ENCODE assay signal across 33 cellular contexts in genomic region chr16:12565423-12565822, GRCh38.
DNase-seq lines count a peak whose midpoint lies in the region; ATAC-seq and TF ChIP-seq lines count a peak whose summit lies in the region.
"Had no signal": no experiment of that assay in that cellular context is flagged by ENCODE, and none has a peak within 500 bp of the region (broad histone marks: within the 10 kb centered on the region; RNA-seq: fewer than 3 reads in every experiment).

No MANE protein-coding gene starts in this region.

- no peak overlapping the region for H3K4me3 ChIP-seq in PC-3 (ENCODE audit: low read length)
- H3K4me3 ChIP-seq: dorsolateral prefrontal cortex, esophagus squamous epithelium, heart right ventricle, left ventricle myocardium inferior, right atrium auricular region, suprapubic skin, upper lobe of left lung had no signal

- BruUV-seq in PC-3 (replicated peaks; lab: Mats Ljungman, UMichigan): no TSS peak

- ATAC-seq in activated CD4-positive, alpha-beta T cell treated with anti-CD3 and anti-CD28 coated beads for 36 hours: peak; percentile 88
- ATAC-seq in naive B cell (ENCODE audit: low read depth in 2 of 2) (peak; percentile 45 to 49), HG02642 (IDR thresholded peaks at IDR 0.05; ENCODE audit: poor library complexity, unreplicated experiment) (no peak), PC-3 (no peak)
- ATAC-seq: foreskin keratinocyte, heart right ventricle had no signal

- H3F3A ChIP-seq in PC-3 (ENCODE audit: low read length, unreplicated experiment): no peaks in the 10 kb centered on the region

- intact Hi-C loops in activated CD4-positive, alpha-beta T cell treated with anti-CD3 and anti-CD28 coated beads for 36 hours (cut with DNase I, micrococcal nuclease): no loop called here
- intact Hi-C loops in PC-3 (cut with micrococcal nuclease): no loop called here

- peaks cover 29% of the 10 kb centered on the region for H3K36me3 Mint-ChIP-seq in activated CD4-positive, alpha-beta T cell treated with anti-CD3 and anti-CD28 coated beads for 36 hours (ENCODE audit: low read depth)
- peaks cover 44% of the 10 kb centered on the region for H3K36me3 Mint-ChIP-seq in activated CD4-positive, alpha-beta T cell treated with anti-CD3 and anti-CD28 coated beads, Interleukin-2, amount 10 ng/mL, durations not matched to agents 7 days and 5 days (ENCODE audit: low read depth)
- peaks cover 37 to 42% of the 10 kb centered on the region in 2 donors for H3K36me3 Mint-ChIP-seq in naive B cell

- H3K4me1 ChIP-seq in PC-3 (ENCODE audit: insufficient read depth, low read length): no peaks in the 10 kb centered on the region
- H3K4me1 ChIP-seq: esophagus squamous epithelium, foreskin keratinocyte, heart right ventricle, left ventricle myocardium inferior, right atrium auricular region, suprapubic skin, upper lobe of left lung had no signal

- no peak overlapping the region for H3K9ac ChIP-seq in PC-3 (ENCODE audit: low read length)

- H3K4me2 ChIP-seq in PC-3 (ENCODE audit: low read length): no peak overlapping the region

- no peaks in the 10 kb centered on the region for H3K27me3 ChIP-seq in PC-3 (ENCODE audit: low read length)
- H3K27me3 ChIP-seq: brain microvascular endothelial cell, dorsolateral prefrontal cortex, esophagus squamous epithelium, foreskin keratinocyte, heart right ventricle, right atrium auricular region, suprapubic skin, upper lobe of left lung had no signal

- DNase-seq in activated CD4-positive, alpha-beta T cell treated with anti-CD3 and anti-CD28 coated beads for 36 hours: peak; percentile 59
- DNase-seq in activated CD4-positive, alpha-beta T cell treated with anti-CD3 and anti-CD28 coated beads, Interleukin-2, amount 10 ng/mL, durations not matched to agents 7 days and 5 days: no peak
- DNase-seq in stimulated activated CD4-positive, alpha-beta T cell treated with anti-CD3 and anti-CD28 coated beads, Interleukin-4, amount 100 ng/mL, for 1 hour: peak; percentile 10
- no peak for DNase-seq in stimulated activated CD4-positive, alpha-beta T cell treated with anti-CD3 and anti-CD28 coated beads, Interleukin-1b, Interleukin-23, amount 100 ng/mL, for 48 hours
- no peak for DNase-seq in naive B cell
- no peak for DNase-seq in SKM-1 (lab: John Stamatoyannopoulos, UW; ENCODE audit: unreplicated experiment)
- no peak for DNase-seq in PC-3
- DNase-seq: activated CD4-positive, alpha-beta T cell treated with anti-CD3 and anti-CD28 coated beads, Interleukin-2, amount 50 U/mL, for 4 hours; activated gamma-delta T cell; amygdala; brain microvascular endothelial cell; CD4-positive, alpha-beta T cell; DMS79 treated with DMSO at 0.1 percent for 48 hours; dorsolateral prefrontal cortex; esophagus squamous epithelium; foreskin keratinocyte; GDM1; HCEC 1CT; heart right ventricle; left ventricle myocardium inferior; mesendoderm; MV-4-11; NCI-H1436; NCI-H2081 treated with DMSO at 0.1 percent for 48 hours; NCI-H345; SIG-M5; T1000; upper lobe of left lung had no signal

- H3K4me3 Mint-ChIP-seq in activated CD4-positive, alpha-beta T cell treated with anti-CD3 and anti-CD28 coated beads for 36 hours: no peak overlapping the region
- no peak overlapping the region for H3K4me3 Mint-ChIP-seq in activated CD4-positive, alpha-beta T cell treated with anti-CD3 and anti-CD28 coated beads, Interleukin-2, amount 10 ng/mL, durations not matched to agents 7 days and 5 days
- peak overlapping the region in 1 of 8 donors; percentile 47 for H3K4me3 Mint-ChIP-seq in naive B cell
- H3K4me3 Mint-ChIP-seq: CD4-positive, alpha-beta T cell; neural crest cell had no signal

- peaks cover 12% of the 10 kb centered on the region for H3K9me3 Mint-ChIP-seq in activated CD4-positive, alpha-beta T cell treated with anti-CD3 and anti-CD28 coated beads for 36 hours (ENCODE audit: low read depth)
- peaks cover 10% of the 10 kb centered on the region for H3K9me3 Mint-ChIP-seq in activated CD4-positive, alpha-beta T cell treated with anti-CD3 and anti-CD28 coated beads, Interleukin-2, amount 10 ng/mL, durations not matched to agents 7 days and 5 days
- H3K9me3 Mint-ChIP-seq in naive B cell: peaks cover 0 to 11% (median 3%) of the 10 kb centered on the region in 7 donors
- H3K9me3 Mint-ChIP-seq: CD4-positive, alpha-beta T cell; neural crest cell had no signal

- no peak overlapping the region for H2AFZ ChIP-seq in PC-3 (ENCODE audit: low read length)

- no peaks in the 10 kb centered on the region for H3K27me3 Mint-ChIP-seq in activated CD4-positive, alpha-beta T cell treated with anti-CD3 and anti-CD28 coated beads for 36 hours
- H3K27me3 Mint-ChIP-seq in activated CD4-positive, alpha-beta T cell treated with anti-CD3 and anti-CD28 coated beads, Interleukin-2, amount 10 ng/mL, durations not matched to agents 7 days and 5 days: no peaks in the 10 kb centered on the region
- no peaks in the 10 kb centered on the region for H3K27me3 Mint-ChIP-seq in naive B cell
- H3K27me3 Mint-ChIP-seq: CD4-positive, alpha-beta T cell had no signal

- peaks cover 31% of the 10 kb centered on the region for H3K4me1 Mint-ChIP-seq in activated CD4-positive, alpha-beta T cell treated with anti-CD3 and anti-CD28 coated beads for 36 hours
- H3K4me1 Mint-ChIP-seq in activated CD4-positive, alpha-beta T cell treated with anti-CD3 and anti-CD28 coated beads, Interleukin-2, amount 10 ng/mL, durations not matched to agents 7 days and 5 days: peaks cover 36% of the 10 kb centered on the region
- peaks cover 20 to 24% (median 23%) of the 10 kb centered on the region in 3 donors for H3K4me1 Mint-ChIP-seq in naive B cell
- H3K4me1 Mint-ChIP-seq: neural crest cell had no signal

- H3K36me3 ChIP-seq in PC-3 (ENCODE audit: low read depth, low read length): no peaks in the 10 kb centered on the region
- H3K36me3 ChIP-seq: brain microvascular endothelial cell, right atrium auricular region had no signal

- no peaks in the 10 kb centered on the region for H3K9me3 ChIP-seq in PC-3 (ENCODE audit: low read length)
- H3K9me3 ChIP-seq: esophagus squamous epithelium, left ventricle myocardium inferior, right atrium auricular region, suprapubic skin had no signal

- H4K20me1 ChIP-seq in PC-3 (ENCODE audit: low read length): no peaks in the 10 kb centered on the region

- H3K9me2 ChIP-seq in PC-3 (replicated peaks; ENCODE audit: low read length): no peaks in the 10 kb centered on the region

- no peak for TF ChIP-seq CTCF in PC-3 (conservative IDR thresholded peaks at IDR 0.05; ENCODE audit: low read depth, low read length)

- peak overlapping the region; percentile 74 for H3K27ac Mint-ChIP-seq in activated CD4-positive, alpha-beta T cell treated with anti-CD3 and anti-CD28 coated beads for 36 hours
- no peak overlapping the region for H3K27ac Mint-ChIP-seq in activated CD4-positive, alpha-beta T cell treated with anti-CD3 and anti-CD28 coated beads, Interleukin-2, amount 10 ng/mL, durations not matched to agents 7 days and 5 days
- H3K27ac Mint-ChIP-seq in naive B cell: peak overlapping the region in 5 of 6 donors; percentile 33 to 97 (median 80)
- H3K27ac Mint-ChIP-seq: CD4-positive, alpha-beta T cell had no signal

- no peaks in the 10 kb centered on the region for H3K79me2 ChIP-seq in PC-3 (ENCODE audit: low read length)

- CTCF ChIA-PET in activated CD4-positive, alpha-beta T cell treated with anti-CD3 and anti-CD28 coated beads for 36 hours (lab: Charles Lee): interaction anchor here (0.7 to 1.0 kb wide), 2 partner anchors 26 to 80 kb away, joined by 3 read pairs; no protein-coding TSS in a partner anchor
- CTCF ChIA-PET in activated CD4-positive, alpha-beta T cell treated with anti-CD3 and anti-CD28 coated beads, Interleukin-2, amount 10 ng/mL, durations not matched to agents 7 days and 5 days (lab: Charles Lee): no interaction called here
- CTCF ChIA-PET in PC-3 (lab: Charles Lee): no interaction called here

- H3K27ac ChIP-seq in PC-3 (ENCODE audit: low read length): no peak overlapping the region
- H3K27ac ChIP-seq: brain microvascular endothelial cell, dorsolateral prefrontal cortex, esophagus squamous epithelium, foreskin keratinocyte, heart right ventricle, left ventricle myocardium inferior, right atrium auricular region, suprapubic skin, upper lobe of left lung, VCaP had no signal

- POLR2A ChIA-PET in activated CD4-positive, alpha-beta T cell treated with anti-CD3 and anti-CD28 coated beads for 36 hours (lab: Charles Lee): no interaction called here
- POLR2A ChIA-PET in activated CD4-positive, alpha-beta T cell treated with anti-CD3 and anti-CD28 coated beads, Interleukin-2, amount 10 ng/mL, durations not matched to agents 7 days and 5 days (lab: Charles Lee): no interaction called here
- POLR2A ChIA-PET in PC-3 (lab: Charles Lee; ENCODE audit: unreplicated experiment): no interaction called here

Comparison
In these comparisons a context has a peak if more than half of its experiments do, and no peak if none do; other contexts are left out.
1. DNase-seq: peak in activated CD4-positive, alpha-beta T cell treated with anti-CD3 and anti-CD28 coated beads for 36 hours (single experiment) and stimulated activated CD4-positive, alpha-beta T cell treated with anti-CD3 and anti-CD28 coated beads, Interleukin-4, amount 100 ng/mL, for 1 hour (single experiment); none in activated CD4-positive, alpha-beta T cell treated with anti-CD3 and anti-CD28 coated beads, Interleukin-2, amount 10 ng/mL, durations not matched to agents 7 days and 5 days (single experiment), stimulated activated CD4-positive, alpha-beta T cell treated with anti-CD3 and anti-CD28 coated beads, Interleukin-1b, Interleukin-23, amount 100 ng/mL, for 48 hours (single experiment), naive B cell (single experiment), SKM-1 (single experiment) and PC-3 (single experiment).
2. ATAC-seq: peak in activated CD4-positive, alpha-beta T cell treated with anti-CD3 and anti-CD28 coated beads for 36 hours (single experiment) and naive B cell (2 of 2); none in HG02642 (single experiment) and PC-3 (single experiment).